ENCODE assay signal across 2 cellular contexts in genomic region chr4:152808670-152809069, GRCh38.
TF ChIP-seq lines count a peak whose summit lies in the region.

No MANE protein-coding gene starts in this region.

TF ChIP-seq in HepG2, 621 proteins besides CTCF, POLR2A, EP300 and RAD21:
- TF ChIP-seq ZKSCAN5 (CRISPR knock-in tag; IDR thresholded peaks at IDR 0.05) (no peak), ZNF644 (CRISPR knock-in tag; IDR thresholded peaks at IDR 0.05; ENCODE audit: low read depth) (0 out of 2 replicates have a peak, but pooled peaks have one; percentile 33), SMARCC2 (IDR thresholded peaks at IDR 0.05) (no peak), SP5 (CRISPR knock-in tag; IDR thresholded peaks at IDR 0.05; ENCODE audit: borderline replicate concordance, low read depth) (peak; percentile 38; the same call in 1 of the 2 replicates)
TF ChIP-seq in HepG2: peak in this region for 2.

TF ChIP-seq in H1, 55 proteins besides CTCF, POLR2A, EP300 and RAD21:
- TF ChIP-seq BRCA1 (IDR thresholded peaks at IDR 0.05; ENCODE audit: low read depth, low read length) (no peak), KDM1A (IDR thresholded peaks at IDR 0.05; ENCODE audit: borderline replicate concordance, low read length) (peak; percentile 45; the same call in 1 of the 2 replicates), TEAD4 (IDR thresholded peaks at IDR 0.05; ENCODE audit: low read depth, low read length) (peak; percentile 50), CEBPB (IDR thresholded peaks at IDR 0.05; ENCODE audit: low read depth, low read length) (peak; percentile 72)
- TF ChIP-seq, protein P1, sequence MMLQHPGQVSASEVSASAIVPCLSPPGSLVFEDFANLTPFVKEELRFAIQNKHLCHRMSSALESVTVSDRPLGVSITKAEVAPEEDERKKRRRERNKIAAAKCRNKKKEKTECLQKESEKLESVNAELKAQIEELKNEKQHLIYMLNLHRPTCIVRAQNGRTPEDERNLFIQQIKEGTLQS (IDR thresholded peaks at IDR 0.05; ENCODE audit: insufficient read depth, low read depth, low read length) = no peak
